Comparison of ENCODE assay signal across 16 cellular contexts in genomic region chr12:5078423-5078822, GRCh38. TPM values are rescaled to one million over a fixed set of nuclear protein-coding genes. Genes with fewer than 3 reads are reported as not detected.
DNase-seq lines count a peak whose midpoint lies in the region; ATAC-seq and TF ChIP-seq lines count a peak whose summit lies in the region.
"Had no signal": no experiment of that assay in that cellular context is flagged by ENCODE, and none has a peak within 500 bp of the region (broad histone marks: within the 10 kb centered on the region; RNA-seq: fewer than 3 reads in every experiment).

No MANE protein-coding gene starts in this region.

- ATAC-seq in right lobe of liver, result no peak
- ATAC-seq: activated CD4-positive, alpha-beta T cell treated with anti-CD3 and anti-CD28 coated beads for 36 hours; naive thymus-derived CD8-positive, alpha-beta T cell had no signal

- peaks cover 3% of the 10 kb centered on the region for H3K27me3 Mint-ChIP-seq in brain

- no peaks in the 10 kb centered on the region for H3K36me3 Mint-ChIP-seq in brain
- H3K36me3 Mint-ChIP-seq: naive thymus-derived CD8-positive, alpha-beta T cell had no signal

- no peaks in the 10 kb centered on the region for H3K4me1 ChIP-seq in right lobe of liver

- WGBS in right lobe of liver (ENCODE audit: insufficient coverage, low coverage, low lambda C conversion rate, missing lambda C conversion rate), result no CpG with 5 or more reads among the region's 4 CpGs

- H3K27me3 ChIP-seq in kidney epithelial cell (ENCODE audit: control insufficient read depth, insufficient read depth, low read length) (no peaks in the 10 kb centered on the region), right lobe of liver (no peaks in the 10 kb centered on the region)

- intact Hi-C loops in right lobe of liver (cut with DNase I), result no loop called here

- no peak overlapping the region for H3K27ac ChIP-seq in right lobe of liver

- peaks cover 31% of the 10 kb centered on the region for H3K4me1 Mint-ChIP-seq in brain
- H3K4me1 Mint-ChIP-seq: activated CD4-positive, alpha-beta T cell treated with anti-CD3 and anti-CD28 coated beads for 36 hours; naive thymus-derived CD8-positive, alpha-beta T cell had no signal

- TF ChIP-seq CTCF in brain (conservative IDR thresholded peaks at IDR 0.05) (no peak), kidney epithelial cell (IDR thresholded peaks at IDR 0.05; ENCODE audit: insufficient read depth, low read length, poor library complexity, severe bottlenecking) (no peak), right lobe of liver (IDR thresholded peaks at IDR 0.05) (no peak)

- H3K9me3 Mint-ChIP-seq in brain, result peaks cover 0 to 4% (median 0%) of the 10 kb centered on the region in 5 experiments
- H3K9me3 Mint-ChIP-seq: naive thymus-derived CD8-positive, alpha-beta T cell had no signal

- H3K4me3 Mint-ChIP-seq in brain, result no peak overlapping the region
- H3K4me3 Mint-ChIP-seq: activated CD4-positive, alpha-beta T cell treated with anti-CD3 and anti-CD28 coated beads for 36 hours; naive thymus-derived CD8-positive, alpha-beta T cell had no signal

- H3K4me3 ChIP-seq in kidney epithelial cell (ENCODE audit: low read depth, low read length) (no peak overlapping the region), right lobe of liver (no peak overlapping the region)

- TF ChIP-seq POLR2A in right lobe of liver (IDR thresholded peaks at IDR 0.05), result no peak

- H3K9me3 ChIP-seq in right lobe of liver, result no peaks in the 10 kb centered on the region

- H3K36me3 ChIP-seq in kidney epithelial cell (ENCODE audit: control insufficient read depth, insufficient read depth, low read length) (no peaks in the 10 kb centered on the region), right lobe of liver (no peaks in the 10 kb centered on the region)

- DNase-seq in COR-L47 (lab: John Stamatoyannopoulos, UW), result peak; percentile 41
- peak; percentile 81 to 94 (median 84) for DNase-seq in NCI-H1417 (lab: John Stamatoyannopoulos, UW)
- peak; percentile 56 for DNase-seq in kidney epithelial cell (ENCODE audit: low read depth)
- DNase-seq in OCI-M1 (lab: John Stamatoyannopoulos, UW), result no peak
- DNase-seq in COLO829 (ENCODE audit: low spot score), result no peak
- no peak for DNase-seq in stimulated activated CD4-positive, alpha-beta T cell treated with anti-CD3 and anti-CD28 coated beads, Interleukin-4, amount 100 ng/mL, for 1 hour
- no peak for DNase-seq in right lobe of liver
- DNase-seq: activated CD4-positive, alpha-beta T cell treated with anti-CD3 and anti-CD28 coated beads for 36 hours; activated T-cell treated with anti-CD3 and anti-CD28 coated beads, Interleukin-2, amount 50 U/mL, for 1 hour; erythroblast; head of caudate nucleus; naive thymus-derived CD8-positive, alpha-beta T cell; NCI-H774; RPMI8226; stimulated activated CD4-positive, alpha-beta T cell treated with anti-CD3 and anti-CD28 coated beads, Interleukin-4, amount 100 ng/mL, for 4 hours had no signal

- peak overlapping the region in 3 of 5 experiments; percentile 55 to 83 (median 65) for H3K27ac Mint-ChIP-seq in brain
- H3K27ac Mint-ChIP-seq: activated CD4-positive, alpha-beta T cell treated with anti-CD3 and anti-CD28 coated beads for 36 hours; naive thymus-derived CD8-positive, alpha-beta T cell had no signal

RNA-seq across cellular contexts. Expression of gene KCNA5, which starts 34.7 kb away (rescaled TPM):
- polyA plus RNA-seq in brain (ENCODE audit: insufficient read depth, low read depth, low replicate concordance), result 1.4 TPM
- total RNA-seq in kidney epithelial cell, result 0.34 and 0.50 TPM in 2 replicates
- under 1 TPM in 2 of 6 experiments, not detected in 4; 0.09 to 0.25 TPM for total RNA-seq in right lobe of liver
- total RNA-seq: activated CD4-positive, alpha-beta T cell treated with anti-CD3 and anti-CD28 coated beads for 36 hours; naive thymus-derived CD8-positive, alpha-beta T cell had no signal
- polyA plus RNA-seq: naive thymus-derived CD8-positive, alpha-beta T cell had no signal

Comparison
In these comparisons a context has a peak if more than half of its experiments do, and no peak if none do; other contexts are left out.
1. DNase-seq: peak in COR-L47 (single experiment), NCI-H1417 (3 of 3) and kidney epithelial cell (single experiment); none in OCI-M1 (single experiment), COLO829 (single experiment), stimulated activated CD4-positive, alpha-beta T cell treated with anti-CD3 and anti-CD28 coated beads, Interleukin-4, amount 100 ng/mL, for 1 hour (single experiment) and right lobe of liver (0 of 3).